ENCODE assay signal across 9 cellular contexts in the genomic region with DNA sequence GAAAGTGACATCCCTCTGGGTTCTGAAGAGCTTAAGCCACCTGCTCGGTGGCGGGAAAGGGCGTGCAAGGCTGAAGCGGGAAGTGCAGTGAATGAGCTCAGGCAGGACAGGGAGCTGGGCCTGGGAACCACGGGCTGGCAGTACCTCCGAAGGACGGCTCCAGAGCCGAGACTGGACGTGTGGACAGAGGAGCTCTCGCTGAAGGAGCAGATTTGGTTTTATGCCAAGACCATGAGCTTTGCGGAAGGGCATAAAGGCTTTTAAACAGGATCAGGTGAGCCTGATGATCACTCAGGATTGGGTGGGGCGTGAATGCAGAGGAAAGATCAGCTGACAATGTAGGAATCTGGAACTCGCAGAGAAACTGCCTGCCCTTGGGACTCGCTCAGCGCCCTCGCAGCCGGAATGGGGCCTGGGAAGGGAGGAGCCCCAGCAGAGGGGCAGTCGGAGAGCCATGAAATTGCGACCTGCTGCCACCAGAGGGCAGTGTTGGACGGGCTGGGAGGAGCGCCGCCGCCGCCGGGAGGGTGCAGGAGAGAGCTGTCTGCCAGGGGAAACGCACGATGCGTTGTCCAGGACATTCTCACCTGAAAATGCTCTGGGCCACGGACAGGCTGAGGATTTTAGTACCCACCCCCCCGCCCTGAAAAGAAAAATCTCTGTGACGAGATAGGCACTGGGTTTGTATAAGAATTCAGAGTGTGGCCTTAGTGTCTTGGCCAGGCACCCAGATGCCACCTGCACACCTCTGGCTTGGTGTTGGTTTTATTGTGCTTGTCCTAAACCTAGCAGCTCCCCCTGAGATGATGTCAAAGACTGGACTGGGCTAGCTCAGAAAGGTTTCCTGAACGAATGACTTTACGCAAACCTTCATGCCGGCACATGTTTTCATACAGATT.
A peak's percentile ranks its signal among the peaks of the same experiment; 100 is the strongest.
DNase-seq lines count a peak whose midpoint lies in the region; ATAC-seq and TF ChIP-seq lines count a peak whose summit lies in the region.
"Had no signal": no experiment of that assay in that cellular context is flagged by ENCODE, and none has a peak within 500 bp of the region (broad histone marks: within the 10 kb centered on the region; RNA-seq: fewer than 3 reads in every experiment).

No MANE protein-coding gene starts in this region.

- H3K9me3 Mint-ChIP-seq in activated T-helper 1 cell treated with anti-CD3 and anti-CD28 coated beads, Interleukin-12 subunit alpha, Interleukin-12 subunit beta, Interleukin-2, Interleukin-4 antibody, amounts not matched to agents 30 ng/mL and 10 ng/mL and 1 ng/mL, durations not matched to agents 14 hours and 24 hours and 36 hours: no peaks in the 10 kb centered on the region

- H2BK120ac ChIP-seq in neuronal stem cell (ENCODE audit: low read depth, low read length): no peak overlapping the region

- H3K9me3 ChIP-seq in OCI-LY7 (ENCODE audit: low read length): no peaks in the 10 kb centered on the region
- no peaks in the 10 kb centered on the region for H3K9me3 ChIP-seq in neuronal stem cell (replicated peaks in 1 of 2; ENCODE audit: control insufficient read depth in 2 of 2, insufficient read depth in 1 of 2, low read depth in 1 of 2, low read length in 2 of 2)
- no peaks in the 10 kb centered on the region for H3K9me3 ChIP-seq in tibial nerve

- intact Hi-C loops in OCI-LY7 (cut with micrococcal nuclease; ENCODE audit: unreplicated experiment): no loop called here
- intact Hi-C loops in activated T-helper 1 cell treated with anti-CD3 and anti-CD28 coated beads, Interleukin-12 subunit alpha, Interleukin-12 subunit beta, Interleukin-2, Interleukin-4 antibody, amounts not matched to agents 30 ng/mL and 10 ng/mL and 1 ng/mL, durations not matched to agents 14 hours and 24 hours and 36 hours (cut with micrococcal nuclease): no loop called here

- CTCF ChIA-PET in OCI-LY7 (lab: Charles Lee; ENCODE audit: unreplicated experiment): interaction anchor here (0.6 to 0.8 kb wide), 2 partner anchors 333 to 432 kb away, joined by 3 to 5 read pairs; no protein-coding TSS in a partner anchor

- H4K91ac ChIP-seq in neuronal stem cell (ENCODE audit: low read depth, low read length, poor library complexity): no peak overlapping the region

- TF ChIP-seq CTCF in OCI-LY7 (conservative IDR thresholded peaks at IDR 0.05; ENCODE audit: low read length) (peak; percentile 77), fibroblast of villous mesenchyme (IDR thresholded peaks at IDR 0.05; ENCODE audit: insufficient read depth, low read depth, low read length) (peak; percentile 80), tibial nerve (IDR thresholded peaks at IDR 0.05) (peak; percentile 83 to 96 (median 88))

- no peak overlapping the region for H3K9ac ChIP-seq in neuronal stem cell (ENCODE audit: low read depth, low read length, poor library complexity)

- H3K36me3 Mint-ChIP-seq in activated T-helper 1 cell treated with anti-CD3 and anti-CD28 coated beads, Interleukin-12 subunit alpha, Interleukin-12 subunit beta, Interleukin-2, Interleukin-4 antibody, amounts not matched to agents 30 ng/mL and 10 ng/mL and 1 ng/mL, durations not matched to agents 14 hours and 24 hours and 36 hours (ENCODE audit: low read depth): no peaks in the 10 kb centered on the region
- H3K36me3 Mint-ChIP-seq: activated naive CD8-positive, alpha-beta T cell had no signal

- H3K79me1 ChIP-seq in neuronal stem cell (ENCODE audit: low read depth, low read length): no peaks in the 10 kb centered on the region

- H3K4me1 ChIP-seq in OCI-LY7 (ENCODE audit: insufficient read depth, low read length, poor library complexity, severe bottlenecking) (no peaks in the 10 kb centered on the region), neuronal stem cell (ENCODE audit: control insufficient read depth in 2 of 2, insufficient read depth in 1 of 2, low read depth in 1 of 2, low read length in 2 of 2) (peaks cover 0 to 6% of the 10 kb centered on the region in 2 donors), tibial nerve (peaks cover 0 to 11% (median 3%) of the 10 kb centered on the region in 4 donors)

- no peak for TF ChIP-seq POLR2A in tibial nerve (IDR thresholded peaks at IDR 0.05)

- TF ChIP-seq EP300 in tibial nerve (IDR thresholded peaks at IDR 0.05): no peak

- H3K27me3 Mint-ChIP-seq in activated T-helper 1 cell treated with anti-CD3 and anti-CD28 coated beads, Interleukin-12 subunit alpha, Interleukin-12 subunit beta, Interleukin-2, Interleukin-4 antibody, amounts not matched to agents 30 ng/mL and 10 ng/mL and 1 ng/mL, durations not matched to agents 14 hours and 24 hours and 36 hours (ENCODE audit: insufficient read depth): peaks cover 10% of the 10 kb centered on the region

- H3K9me2 ChIP-seq in OCI-LY7 (ENCODE audit: insufficient read depth, low read length): no peaks in the 10 kb centered on the region

- no peak overlapping the region for H3K4me3 Mint-ChIP-seq in activated T-helper 1 cell treated with anti-CD3 and anti-CD28 coated beads, Interleukin-12 subunit alpha, Interleukin-12 subunit beta, Interleukin-2, Interleukin-4 antibody, amounts not matched to agents 30 ng/mL and 10 ng/mL and 1 ng/mL, durations not matched to agents 14 hours and 24 hours and 36 hours
- H3K4me3 Mint-ChIP-seq: activated naive CD8-positive, alpha-beta T cell had no signal

- H2BK12ac ChIP-seq in neuronal stem cell (ENCODE audit: low read length): no peak overlapping the region

- peak overlapping the region; percentile 58 for H3K18ac ChIP-seq in neuronal stem cell (ENCODE audit: low read length)

- H3K27ac ChIP-seq in OCI-LY7 (ENCODE audit: low read depth, low read length, poor library complexity, severe bottlenecking) (no peak overlapping the region), neuronal stem cell (replicated peaks; ENCODE audit: low read length) (no peak overlapping the region), tibial nerve (no peak overlapping the region)

- H3K23ac ChIP-seq in neuronal stem cell (ENCODE audit: low read depth, low read length, poor library complexity): peak overlapping the region; percentile 13

- H3K14ac ChIP-seq in neuronal stem cell (ENCODE audit: low read length): no peak overlapping the region

- POLR2A ChIA-PET in OCI-LY7 (lab: Charles Lee): no interaction called here

- H2AFZ ChIP-seq in OCI-LY7 (ENCODE audit: low read length): no peak overlapping the region
- H2AFZ ChIP-seq in neuronal stem cell (ENCODE audit: low read length): peak overlapping the region; percentile 35

- H3K4ac ChIP-seq in neuronal stem cell (ENCODE audit: low read length): no peak overlapping the region

- ATAC-seq in GM19455 (IDR thresholded peaks at IDR 0.05; ENCODE audit: unreplicated experiment) (peak; percentile 80), HG03460 (IDR thresholded peaks at IDR 0.05; ENCODE audit: unreplicated experiment) (peak; percentile 82)

- H3K27me3 ChIP-seq in neuronal stem cell (ENCODE audit: control insufficient read depth in 3 of 3, insufficient read depth in 3 of 3, low read depth in 1 of 3, low read length in 3 of 3): peaks cover 0 to 13% (median 11%) of the 10 kb centered on the region in 3 experiments
- peaks cover 0 to 16% of the 10 kb centered on the region in 2 donors for H3K27me3 ChIP-seq in tibial nerve

- H3K4me3 ChIP-seq in OCI-LY7 (ENCODE audit: low read depth, low read length, poor library complexity, severe bottlenecking) (no peak overlapping the region), fibroblast of villous mesenchyme (ENCODE audit: low read depth, low read length) (no peak overlapping the region), neuronal stem cell (ENCODE audit: low read length in 2 of 2) (no peak overlapping the region), tibial nerve (peak overlapping the region in 1 of 4 donors; percentile 21)

- no peak overlapping the region for H4K8ac ChIP-seq in neuronal stem cell (ENCODE audit: low read depth, low read length)

- DNase-seq in DMS 273 (lab: John Stamatoyannopoulos, UW; ENCODE audit: unreplicated experiment) (peak; percentile 80), OCI-LY7 (ENCODE audit: low spot score) (peak; percentile 44), fibroblast of villous mesenchyme (ENCODE audit: low read depth) (peak; percentile 59), neuronal stem cell (ENCODE audit: low spot score) (peak; percentile 79), tibial nerve (ENCODE audit: low spot score in 2 of 2) (peak; percentile 50 to 67)
- DNase-seq in activated T-helper 1 cell treated with anti-CD3 and anti-CD28 coated beads, Interleukin-12 subunit alpha, Interleukin-12 subunit beta, Interleukin-2, Interleukin-4 antibody, amounts not matched to agents 30 ng/mL and 10 ng/mL and 1 ng/mL, durations not matched to agents 14 hours and 24 hours and 36 hours (ENCODE audit: low spot score): peak; percentile 51

- no TSS peak for BruUV-seq in OCI-LY7 (replicated peaks; lab: Mats Ljungman, UMichigan)

- H4K20me1 ChIP-seq in OCI-LY7 (ENCODE audit: insufficient read depth, low read length): no peaks in the 10 kb centered on the region

- WGBS in neuronal stem cell (ENCODE audit: extremely low coverage in 2 of 2, insufficient read length in 2 of 2, insufficient replicate concordance in 1 of 2), 2 donors: no CpG with 5 or more reads among the region's 34 CpGs
- 23 to 31% methylated on average over 27 to 34 of the region's 34 CpGs for WGBS in tibial nerve, 2 donors

- H3K4me1 Mint-ChIP-seq in activated T-helper 1 cell treated with anti-CD3 and anti-CD28 coated beads, Interleukin-12 subunit alpha, Interleukin-12 subunit beta, Interleukin-2, Interleukin-4 antibody, amounts not matched to agents 30 ng/mL and 10 ng/mL and 1 ng/mL, durations not matched to agents 14 hours and 24 hours and 36 hours (ENCODE audit: low read depth): no peaks in the 10 kb centered on the region

- no peak overlapping the region for H3K4me2 ChIP-seq in OCI-LY7 (ENCODE audit: low read length)
- H3K4me2 ChIP-seq in neuronal stem cell (ENCODE audit: insufficient read depth, low read length, poor library complexity, severe bottlenecking): no peak overlapping the region

- no peaks in the 10 kb centered on the region for H3K36me3 ChIP-seq in OCI-LY7 (ENCODE audit: insufficient read depth, low read length)
- no peaks in the 10 kb centered on the region for H3K36me3 ChIP-seq in neuronal stem cell (replicated peaks in 1 of 2; ENCODE audit: control insufficient read depth in 2 of 2, insufficient read depth in 2 of 2, low read length in 2 of 2)
- H3K36me3 ChIP-seq in tibial nerve: no peaks in the 10 kb centered on the region

- peak overlapping the region; percentile 78 for H2BK15ac ChIP-seq in neuronal stem cell (ENCODE audit: low read length)

- H2BK5ac ChIP-seq in neuronal stem cell (ENCODE audit: low read length): no peak overlapping the region

- H3K79me2 ChIP-seq in OCI-LY7 (ENCODE audit: insufficient read depth, low read depth, low read length): no peaks in the 10 kb centered on the region

- peak overlapping the region; percentile 18 for H3K27ac Mint-ChIP-seq in activated T-helper 1 cell treated with anti-CD3 and anti-CD28 coated beads, Interleukin-12 subunit alpha, Interleukin-12 subunit beta, Interleukin-2, Interleukin-4 antibody, amounts not matched to agents 30 ng/mL and 10 ng/mL and 1 ng/mL, durations not matched to agents 14 hours and 24 hours and 36 hours
- H3K27ac Mint-ChIP-seq: activated naive CD8-positive, alpha-beta T cell had no signal

- H2AK5ac ChIP-seq in neuronal stem cell (ENCODE audit: low read depth, low read length): peak overlapping the region; percentile 49
